33 cellular contexts compared by ENCODE assay signal in genomic region chr11:113412675-113413074, GRCh38. TPM values are rescaled to one million over a fixed set of nuclear protein-coding genes. Genes with fewer than 3 reads are reported as not detected.
"Had no signal": no experiment of that assay in that cellular context is flagged by ENCODE, and none has a peak within 500 bp of the region (broad histone marks: within the 10 kb centered on the region; RNA-seq: fewer than 3 reads in every experiment).

No MANE protein-coding gene starts in this region.

- H3K27ac ChIP-seq: adrenal gland, ascending aorta, body of pancreas, brain microvascular endothelial cell, breast epithelium, cardiac muscle cell had no signal

- H3K4me3 ChIP-seq: adrenal gland, ascending aorta, body of pancreas, breast epithelium, cardiac muscle cell had no signal

- H3K36me3 ChIP-seq: adrenal gland, ascending aorta, brain microvascular endothelial cell, breast epithelium, cardiac muscle cell had no signal

- H3K27me3 ChIP-seq: adrenal gland, ascending aorta, body of pancreas, brain microvascular endothelial cell, breast epithelium, cardiac muscle cell had no signal

- H3K4me1 ChIP-seq: adrenal gland, ascending aorta, body of pancreas, breast epithelium had no signal

- DNase-seq: activated effector memory CD4-positive, alpha-beta T cell treated with anti-CD3 and anti-CD28 coated beads, Interleukin-2, amount 50 U/mL, for 16 hours; activated effector memory CD4-positive, alpha-beta T cell treated with Interleukin-2 at 50 U/mL for 16 hours; activated gamma-delta T cell; activated gamma-delta T cell treated with Interleukin-2 at 50 U/mL for 16 hours; activated naive CD4-positive, alpha-beta T cell; activated naive CD4-positive, alpha-beta T cell treated with anti-CD3 and anti-CD28 coated beads for 36 hours; activated naive CD4-positive, alpha-beta T cell treated with anti-CD3 and anti-CD28 coated beads, Interleukin-2, amount 10 ng/mL, durations not matched to agents 7 days and 5 days; activated naive CD4-positive, alpha-beta T cell treated with anti-CD3 and anti-CD28 coated beads, Interleukin-2, amount 50 U/mL, for 16 hours; activated naive CD4-positive, alpha-beta T cell treated with Interleukin-2 at 50 U/mL for 16 hours; activated naive CD8-positive, alpha-beta T cell treated with anti-CD3 and anti-CD28 coated beads for 36 hours; activated naive CD8-positive, alpha-beta T cell treated with anti-CD3 and anti-CD28 coated beads, Interleukin-2, amount 10 ng/mL, durations not matched to agents 7 days and 5 days; activated naive CD8-positive, alpha-beta T cell treated with anti-CD3 and anti-CD28 coated beads, Interleukin-2, amount 50 U/mL, for 24 hours; activated T-cell treated with anti-CD3 and anti-CD28 coated beads for 4 hours; activated T-cell treated with anti-CD3 and anti-CD28 coated beads, Interleukin-2, amount 50 U/mL, for 1 hour; activated T-cell treated with anti-CD3 and anti-CD28 coated beads, Interleukin-2, amount 50 U/mL, for 24 hours; activated T-cell treated with anti-CD3 and anti-CD28 coated beads, Interleukin-2, amount 50 U/mL, for 4 hours; activated T-cell treated with anti-CD3 and anti-CD28 coated beads, Interleukin-2, amount 50 U/mL, for 48 hours; activated T-cell treated with anti-CD3 and anti-CD28 coated beads, Interleukin-2, amount 50 U/mL, for 72 hours; adrenal gland; amniotic stem cell; amygdala; body of pancreas; brain microvascular endothelial cell; caudate nucleus; central memory CD4-positive, alpha-beta T cell; cerebellar nuclear complex had no signal

- H3K9me3 ChIP-seq: adrenal gland, ascending aorta, body of pancreas, breast epithelium had no signal

RNA-seq across cellular contexts. Expression of gene ANKK1, which starts 25.1 kb away (rescaled TPM):
- total RNA-seq: activated T-helper 1 cell treated with anti-CD3 and anti-CD28 coated beads, Interleukin-12 subunit alpha, Interleukin-12 subunit beta, Interleukin-2, Interleukin-4 antibody, amounts not matched to agents 30 ng/mL and 10 ng/mL and 1 ng/mL, durations not matched to agents 14 hours and 24 hours and 36 hours; ascending aorta; astrocyte; cerebellum; chondrocyte had no signal
- polyA plus RNA-seq: cardiac muscle cell had no signal
